1 cellular context compared by ENCODE assay signal in genomic region chr6:26126394-26127221, GRCh38.
A peak's percentile ranks its signal among the peaks of the same experiment; 100 is the strongest.
TF ChIP-seq lines count a peak whose summit lies in the region.

No MANE protein-coding gene starts in this region.

TF ChIP-seq in K562, 482 proteins besides CTCF, POLR2A, EP300 and RAD21 (continued from another document and continues in another):
- TF ChIP-seq ZBTB40 (IDR thresholded peaks at IDR 0.05) (no peak), ZBTB40 (CRISPR knock-in tag; IDR thresholded peaks at IDR 0.05) (no peak), NEUROD1 (IDR thresholded peaks at IDR 0.05; ENCODE audit: borderline replicate concordance, low read depth, low read length, partially characterized antibody) (no peak), DACH1 (IDR thresholded peaks at IDR 0.05; ENCODE audit: partially characterized antibody) (no peak), FOXP4 (CRISPR knock-in tag; IDR thresholded peaks at IDR 0.05; ENCODE audit: borderline replicate concordance) (no peak), ZBTB34 (CRISPR knock-in tag; IDR thresholded peaks at IDR 0.05) (no peak), CREB5 (CRISPR knock-in tag; IDR thresholded peaks at IDR 0.05) (no peak), DLX4 (CRISPR knock-in tag; IDR thresholded peaks at IDR 0.05) (no peak), TEAD4 (IDR thresholded peaks at IDR 0.05; ENCODE audit: low read length) (0 out of 2 replicates have a peak, but pooled peaks have one; percentile 2), TEAD4 (CRISPR knock-in tag; IDR thresholded peaks at IDR 0.05; ENCODE audit: borderline replicate concordance) (no peak), ZNF512 (tag; IDR thresholded peaks at IDR 0.05) (peak; percentile 63; the same call in 1 of the 2 replicates), ZNF280A (IDR thresholded peaks at IDR 0.05; ENCODE audit: low read depth, partially characterized antibody) (no peak), HNRNPUL1 (IDR thresholded peaks at IDR 0.05; ENCODE audit: low read length) (no peak), MNT (conservative IDR thresholded peaks at IDR 0.05) (peak in 1 of 2 experiments; percentile 4; a peak in 1 of 4 replicates), PURB (CRISPR knock-in tag; IDR thresholded peaks at IDR 0.05; ENCODE audit: low read depth) (no peak), REST (CRISPR knock-in tag; IDR thresholded peaks at IDR 0.05; ENCODE audit: low read depth) (no peak), DDX20 (tag; IDR thresholded peaks at IDR 0.05; ENCODE audit: low read depth) (no peak), STAG1 (CRISPR knock-in tag; IDR thresholded peaks at IDR 0.05; ENCODE audit: borderline replicate concordance) (no peak), NR3C1 (CRISPR knock-in tag; IDR thresholded peaks at IDR 0.05) (no peak), FUS (optimal IDR thresholded peaks at IDR 0.05; ENCODE audit: low read depth, low read length) (no peak), ZMIZ1 (IDR thresholded peaks at IDR 0.05; ENCODE audit: low read depth in 2 of 2, low read length in 2 of 2) (no peak)
